In genomic region chr2:232744963-232745362, GRCh38 we compare ENCODE assay signal across 27 cellular contexts. TPM values are rescaled to one million over a fixed set of nuclear protein-coding genes. Genes with fewer than 3 reads are reported as not detected.
"Had no signal": no experiment of that assay in that cellular context is flagged by ENCODE, and none has a peak within 500 bp of the region (broad histone marks: within the 10 kb centered on the region; RNA-seq: fewer than 3 reads in every experiment).

No MANE protein-coding gene starts in this region.

- H3K9ac ChIP-seq: parathyroid adenoma had no signal

- ATAC-seq: activated CD4-positive, CD25-positive, alpha-beta regulatory T cell treated with anti-CD3 and anti-CD28 coated beads, Interleukin-2, amount 50 U/mL, for 24 hours; activated naive CD4-positive, alpha-beta T cell treated with anti-CD3 and anti-CD28 coated beads, Interleukin-2, amount 50 U/mL, for 72 hours; foreskin keratinocyte; right lobe of liver had no signal

- H3K9me3 ChIP-seq: breast epithelium, right lobe of liver, thyroid gland had no signal

- H3K4me3 ChIP-seq: breast epithelium, right lobe of liver, skin epidermis, thyroid gland had no signal

- H3K9me3 Mint-ChIP-seq: activated CD4-positive, alpha-beta memory T cell treated with anti-CD3 and anti-CD28 coated beads, Interleukin-2, amount 10 ng/mL, durations not matched to agents 7 days and 5 days; activated naive CD4-positive, alpha-beta T cell treated with anti-CD3 and anti-CD28 coated beads, Interleukin-2, amount 50 U/mL, for 72 hours; activated T-helper 1 cell treated with anti-CD3 and anti-CD28 coated beads, Interleukin-12 subunit alpha, Interleukin-12 subunit beta, Interleukin-2, Interleukin-4 antibody, amounts not matched to agents 30 ng/mL and 10 ng/mL and 1 ng/mL, durations not matched to agents 14 hours and 24 hours and 36 hours; central memory CD8-positive, alpha-beta T cell; naive B cell; stimulated activated naive CD8-positive, alpha-beta T cell treated with anti-CD3 and anti-CD28 coated beads, Interleukin-15, Interleukin-2, amounts not matched to agents 100 ng/mL and 50 ng/mL, for 24 hours; T-helper 1 cell treated with Interleukin-12 subunit alpha and Interleukin-12 subunit beta and Interleukin-4 antibody, amounts not matched to agents 30 μg/mL and 1 μg/mL, for 36 hours had no signal

- H3K27me3 Mint-ChIP-seq: activated CD4-positive, alpha-beta memory T cell treated with anti-CD3 and anti-CD28 coated beads, Interleukin-2, amount 10 ng/mL, durations not matched to agents 7 days and 5 days; activated CD4-positive, alpha-beta T cell treated with anti-CD3 and anti-CD28 coated beads, Interleukin-2, amount 10 ng/mL, durations not matched to agents 24 days and 14 days; central memory CD8-positive, alpha-beta T cell; naive B cell; stimulated activated naive CD8-positive, alpha-beta T cell treated with anti-CD3 and anti-CD28 coated beads, Interleukin-15, Interleukin-2, amounts not matched to agents 100 ng/mL and 50 ng/mL, for 24 hours had no signal

- H3K27me3 ChIP-seq: breast epithelium, foreskin keratinocyte, right lobe of liver, thyroid gland had no signal

- H3K27ac Mint-ChIP-seq: activated CD4-positive, alpha-beta memory T cell treated with anti-CD3 and anti-CD28 coated beads, Interleukin-2, amount 10 ng/mL, durations not matched to agents 7 days and 5 days; activated CD4-positive, alpha-beta T cell treated with anti-CD3 and anti-CD28 coated beads, Interleukin-2, amount 10 ng/mL, durations not matched to agents 24 days and 14 days; activated naive CD4-positive, alpha-beta T cell treated with anti-CD3 and anti-CD28 coated beads, Interleukin-2, amount 50 U/mL, for 72 hours; activated T-helper 1 cell treated with anti-CD3 and anti-CD28 coated beads, Interleukin-12 subunit alpha, Interleukin-12 subunit beta, Interleukin-2, Interleukin-4 antibody, amounts not matched to agents 30 ng/mL and 10 ng/mL and 1 ng/mL, durations not matched to agents 14 hours and 24 hours and 36 hours; stimulated activated naive CD8-positive, alpha-beta T cell treated with anti-CD3 and anti-CD28 coated beads, Interleukin-15, Interleukin-2, amounts not matched to agents 100 ng/mL and 50 ng/mL, for 24 hours; T-helper 1 cell treated with Interleukin-12 subunit alpha and Interleukin-12 subunit beta and Interleukin-4 antibody, amounts not matched to agents 30 μg/mL and 1 μg/mL, for 36 hours had no signal

- H3K27ac ChIP-seq: breast epithelium, foreskin keratinocyte, parathyroid adenoma, right lobe of liver, skin epidermis, thyroid gland had no signal

- H3K4me3 Mint-ChIP-seq: activated CD4-positive, alpha-beta memory T cell treated with anti-CD3 and anti-CD28 coated beads, Interleukin-2, amount 10 ng/mL, durations not matched to agents 7 days and 5 days; activated CD4-positive, alpha-beta T cell treated with anti-CD3 and anti-CD28 coated beads, Interleukin-2, amount 10 ng/mL, durations not matched to agents 24 days and 14 days; activated T-helper 1 cell treated with anti-CD3 and anti-CD28 coated beads, Interleukin-12 subunit alpha, Interleukin-12 subunit beta, Interleukin-2, Interleukin-4 antibody, amounts not matched to agents 30 ng/mL and 10 ng/mL and 1 ng/mL, durations not matched to agents 14 hours and 24 hours and 36 hours; central memory CD8-positive, alpha-beta T cell; naive B cell; stimulated activated naive CD8-positive, alpha-beta T cell treated with anti-CD3 and anti-CD28 coated beads, Interleukin-15, Interleukin-2, amounts not matched to agents 100 ng/mL and 50 ng/mL, for 24 hours; T-helper 1 cell treated with Interleukin-12 subunit alpha and Interleukin-12 subunit beta and Interleukin-4 antibody, amounts not matched to agents 30 μg/mL and 1 μg/mL, for 36 hours had no signal

- DNase-seq: activated CD4-positive, alpha-beta memory T cell treated with anti-CD3 and anti-CD28 coated beads, Interleukin-2, amount 10 ng/mL, durations not matched to agents 7 days and 5 days; activated CD4-positive, alpha-beta T cell treated with anti-CD3 and anti-CD28 coated beads, Interleukin-2, amount 10 ng/mL, durations not matched to agents 24 days and 14 days; activated gamma-delta T cell; amniotic stem cell; effector memory CD4-positive, alpha-beta T cell; foreskin keratinocyte; hippocampal formation; naive B cell; nucleus accumbens; right lobe of liver; stimulated activated CD4-positive, alpha-beta T cell treated with anti-CD3 and anti-CD28 coated beads, Interleukin-1b, Interleukin-23, amount 100 ng/mL, for 48 hours; substantia nigra; thyroid gland had no signal

- H3K4me1 ChIP-seq: breast epithelium, right lobe of liver, thyroid gland had no signal

RNA-seq across cellular contexts. Expression of gene KCNJ13, which starts 31.4 kb away (rescaled TPM):
- total RNA-seq: activated CD4-positive, alpha-beta memory T cell treated with anti-CD3 and anti-CD28 coated beads, Interleukin-2, amount 10 ng/mL, durations not matched to agents 7 days and 5 days; activated CD4-positive, alpha-beta T cell treated with anti-CD3 and anti-CD28 coated beads, Interleukin-2, amount 10 ng/mL, durations not matched to agents 24 days and 14 days; activated naive CD4-positive, alpha-beta T cell treated with anti-CD3 and anti-CD28 coated beads, Interleukin-2, amount 50 U/mL, for 72 hours; activated T-helper 1 cell treated with anti-CD3 and anti-CD28 coated beads, Interleukin-12 subunit alpha, Interleukin-12 subunit beta, Interleukin-2, Interleukin-4 antibody, amounts not matched to agents 30 ng/mL and 10 ng/mL and 1 ng/mL, durations not matched to agents 14 hours and 24 hours and 36 hours; dermis microvascular lymphatic vessel endothelial cell; foreskin keratinocyte; glomerular endothelial cell; right lobe of liver had no signal
- polyA plus RNA-seq: esophagus, foreskin keratinocyte, neural cell, urinary bladder had no signal
